Comparison of ENCODE assay signal across 1 cellular context in the genomic region with DNA sequence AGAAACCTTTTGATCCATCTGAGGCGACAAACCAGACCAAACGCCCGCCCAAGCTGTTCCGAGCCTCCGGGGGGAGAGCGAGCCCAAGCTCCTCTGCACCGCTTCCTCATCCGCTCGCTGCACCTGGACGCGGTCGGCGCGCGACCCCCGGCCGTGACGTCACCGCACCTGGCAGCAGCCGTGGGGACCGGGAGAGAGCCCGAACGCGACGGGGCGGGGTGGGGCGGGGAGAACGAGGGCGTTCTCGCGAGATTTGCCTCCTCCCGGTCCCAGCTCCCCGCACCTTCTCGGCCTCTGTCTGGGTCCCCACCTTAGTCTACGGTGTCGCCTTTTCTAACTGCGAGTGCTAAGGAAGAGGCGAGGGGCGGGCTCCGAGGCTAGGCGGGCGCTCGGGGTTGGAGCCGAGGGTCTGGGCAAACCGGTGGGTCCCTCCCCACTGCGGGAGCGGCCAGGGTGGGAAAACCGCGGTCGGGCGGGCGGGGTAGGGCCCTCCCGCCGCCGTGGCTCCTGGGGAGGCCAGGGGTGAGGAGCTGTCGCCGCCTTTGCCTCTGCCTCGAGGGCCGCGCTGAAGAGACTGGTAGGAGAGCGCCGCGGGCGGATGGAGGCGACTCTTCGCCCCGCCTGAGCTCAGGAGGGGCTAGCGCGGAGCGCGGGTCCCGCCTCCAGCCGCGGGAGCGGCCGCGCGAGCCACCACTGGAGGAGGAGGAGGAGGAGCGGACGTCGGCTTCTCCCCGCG.
TF ChIP-seq lines count a peak whose summit lies in the region.

A gene with protein sequence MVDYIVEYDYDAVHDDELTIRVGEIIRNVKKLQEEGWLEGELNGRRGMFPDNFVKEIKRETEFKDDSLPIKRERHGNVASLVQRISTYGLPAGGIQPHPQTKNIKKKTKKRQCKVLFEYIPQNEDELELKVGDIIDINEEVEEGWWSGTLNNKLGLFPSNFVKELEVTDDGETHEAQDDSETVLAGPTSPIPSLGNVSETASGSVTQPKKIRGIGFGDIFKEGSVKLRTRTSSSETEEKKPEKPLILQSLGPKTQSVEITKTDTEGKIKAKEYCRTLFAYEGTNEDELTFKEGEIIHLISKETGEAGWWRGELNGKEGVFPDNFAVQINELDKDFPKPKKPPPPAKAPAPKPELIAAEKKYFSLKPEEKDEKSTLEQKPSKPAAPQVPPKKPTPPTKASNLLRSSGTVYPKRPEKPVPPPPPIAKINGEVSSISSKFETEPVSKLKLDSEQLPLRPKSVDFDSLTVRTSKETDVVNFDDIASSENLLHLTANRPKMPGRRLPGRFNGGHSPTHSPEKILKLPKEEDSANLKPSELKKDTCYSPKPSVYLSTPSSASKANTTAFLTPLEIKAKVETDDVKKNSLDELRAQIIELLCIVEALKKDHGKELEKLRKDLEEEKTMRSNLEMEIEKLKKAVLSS (plus strand): TSS at position 293 of the 736 bp plus-strand sequence. CDS start 456 bp downstream, outside the sequence.

TF ChIP-seq in HepG2, 621 proteins besides CTCF, POLR2A, EP300 and RAD21 (continued from another document and continues in another):
- TF ChIP-seq, protein P1, sequence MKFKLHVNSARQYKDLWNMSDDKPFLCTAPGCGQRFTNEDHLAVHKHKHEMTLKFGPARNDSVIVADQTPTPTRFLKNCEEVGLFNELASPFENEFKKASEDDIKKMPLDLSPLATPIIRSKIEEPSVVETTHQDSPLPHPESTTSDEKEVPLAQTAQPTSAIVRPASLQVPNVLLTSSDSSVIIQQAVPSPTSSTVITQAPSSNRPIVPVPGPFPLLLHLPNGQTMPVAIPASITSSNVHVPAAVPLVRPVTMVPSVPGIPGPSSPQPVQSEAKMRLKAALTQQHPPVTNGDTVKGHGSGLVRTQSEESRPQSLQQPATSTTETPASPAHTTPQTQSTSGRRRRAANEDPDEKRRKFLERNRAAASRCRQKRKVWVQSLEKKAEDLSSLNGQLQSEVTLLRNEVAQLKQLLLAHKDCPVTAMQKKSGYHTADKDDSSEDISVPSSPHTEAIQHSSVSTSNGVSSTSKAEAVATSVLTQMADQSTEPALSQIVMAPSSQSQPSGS (CRISPR knock-in tag; IDR thresholded peaks at IDR 0.05): peak; percentile 97
- TF ChIP-seq, protein P2, sequence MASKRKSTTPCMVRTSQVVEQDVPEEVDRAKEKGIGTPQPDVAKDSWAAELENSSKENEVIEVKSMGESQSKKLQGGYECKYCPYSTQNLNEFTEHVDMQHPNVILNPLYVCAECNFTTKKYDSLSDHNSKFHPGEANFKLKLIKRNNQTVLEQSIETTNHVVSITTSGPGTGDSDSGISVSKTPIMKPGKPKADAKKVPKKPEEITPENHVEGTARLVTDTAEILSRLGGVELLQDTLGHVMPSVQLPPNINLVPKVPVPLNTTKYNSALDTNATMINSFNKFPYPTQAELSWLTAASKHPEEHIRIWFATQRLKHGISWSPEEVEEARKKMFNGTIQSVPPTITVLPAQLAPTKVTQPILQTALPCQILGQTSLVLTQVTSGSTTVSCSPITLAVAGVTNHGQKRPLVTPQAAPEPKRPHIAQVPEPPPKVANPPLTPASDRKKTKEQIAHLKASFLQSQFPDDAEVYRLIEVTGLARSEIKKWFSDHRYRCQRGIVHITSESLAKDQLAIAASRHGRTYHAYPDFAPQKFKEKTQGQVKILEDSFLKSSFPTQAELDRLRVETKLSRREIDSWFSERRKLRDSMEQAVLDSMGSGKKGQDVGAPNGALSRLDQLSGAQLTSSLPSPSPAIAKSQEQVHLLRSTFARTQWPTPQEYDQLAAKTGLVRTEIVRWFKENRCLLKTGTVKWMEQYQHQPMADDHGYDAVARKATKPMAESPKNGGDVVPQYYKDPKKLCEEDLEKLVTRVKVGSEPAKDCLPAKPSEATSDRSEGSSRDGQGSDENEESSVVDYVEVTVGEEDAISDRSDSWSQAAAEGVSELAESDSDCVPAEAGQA (IDR thresholded peaks at IDR 0.05; ENCODE audit: low read depth): peak; percentile 89
- TF ChIP-seq, protein P2 (CRISPR knock-in tag; IDR thresholded peaks at IDR 0.05; ENCODE audit: borderline replicate concordance): no peak
- TF ChIP-seq RFX1 (IDR thresholded peaks at IDR 0.05) (no peak), ZNF331 (CRISPR knock-in tag; IDR thresholded peaks at IDR 0.05) (peak; percentile 44), TOE1 (CRISPR knock-in tag; IDR thresholded peaks at IDR 0.05) (no peak), MEF2D (CRISPR knock-in tag; IDR thresholded peaks at IDR 0.05) (no peak), ZFP62 (CRISPR knock-in tag; IDR thresholded peaks at IDR 0.05) (no peak), SMAD9 (CRISPR knock-in tag; IDR thresholded peaks at IDR 0.05) (no peak), PHF8 (CRISPR knock-in tag; IDR thresholded peaks at IDR 0.05) (peak; percentile 99), TP53 (CRISPR knock-in tag; conservative IDR thresholded peaks at IDR 0.05) (0 out of 2 replicates have a peak, but pooled peaks have one; percentile 17), TOPORS (CRISPR knock-in tag; IDR thresholded peaks at IDR 0.05) (peak; percentile 79; the same call in 1 of the 2 replicates), JUNB (CRISPR knock-in tag; IDR thresholded peaks at IDR 0.05; ENCODE audit: borderline replicate concordance) (no peak), PLRG1 (conservative IDR thresholded peaks at IDR 0.05) (no peak), TAF15 (IDR thresholded peaks at IDR 0.05; ENCODE audit: low read depth, low read length, poor library complexity, severe bottlenecking) (no peak), MAF1 (CRISPR knock-in tag; IDR thresholded peaks at IDR 0.05; ENCODE audit: borderline replicate concordance) (peak; percentile 71; the same call in 1 of the 2 replicates), NFRKB (IDR thresholded peaks at IDR 0.05) (no peak), ZNF20 (CRISPR knock-in tag; IDR thresholded peaks at IDR 0.05) (peak; percentile 84), RBFOX2 (IDR thresholded peaks at IDR 0.05; ENCODE audit: low read depth, low read length) (peak; percentile 98), IRX3 (CRISPR knock-in tag; IDR thresholded peaks at IDR 0.05; ENCODE audit: borderline replicate concordance, low read depth) (peak; percentile 88), TARDBP (CRISPR knock-in tag; IDR thresholded peaks at IDR 0.05) (peak; percentile 86; the same call in 1 of the 2 replicates), HNRNPL (IDR thresholded peaks at IDR 0.05; ENCODE audit: low read depth, low read length) (peak; percentile 20; the same call in 1 of the 2 replicates), MEIS2 (CRISPR knock-in tag; IDR thresholded peaks at IDR 0.05) (peak; percentile 87), RBM22 (optimal IDR thresholded peaks at IDR 0.05; ENCODE audit: low read length) (no peak)
- TF ChIP-seq, protein P3, sequence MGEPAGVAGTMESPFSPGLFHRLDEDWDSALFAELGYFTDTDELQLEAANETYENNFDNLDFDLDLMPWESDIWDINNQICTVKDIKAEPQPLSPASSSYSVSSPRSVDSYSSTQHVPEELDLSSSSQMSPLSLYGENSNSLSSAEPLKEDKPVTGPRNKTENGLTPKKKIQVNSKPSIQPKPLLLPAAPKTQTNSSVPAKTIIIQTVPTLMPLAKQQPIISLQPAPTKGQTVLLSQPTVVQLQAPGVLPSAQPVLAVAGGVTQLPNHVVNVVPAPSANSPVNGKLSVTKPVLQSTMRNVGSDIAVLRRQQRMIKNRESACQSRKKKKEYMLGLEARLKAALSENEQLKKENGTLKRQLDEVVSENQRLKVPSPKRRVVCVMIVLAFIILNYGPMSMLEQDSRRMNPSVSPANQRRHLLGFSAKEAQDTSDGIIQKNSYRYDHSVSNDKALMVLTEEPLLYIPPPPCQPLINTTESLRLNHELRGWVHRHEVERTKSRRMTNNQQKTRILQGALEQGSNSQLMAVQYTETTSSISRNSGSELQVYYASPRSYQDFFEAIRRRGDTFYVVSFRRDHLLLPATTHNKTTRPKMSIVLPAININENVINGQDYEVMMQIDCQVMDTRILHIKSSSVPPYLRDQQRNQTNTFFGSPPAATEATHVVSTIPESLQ (CRISPR knock-in tag; conservative IDR thresholded peaks at IDR 0.05): no peak
- TF ChIP-seq, protein P4, sequence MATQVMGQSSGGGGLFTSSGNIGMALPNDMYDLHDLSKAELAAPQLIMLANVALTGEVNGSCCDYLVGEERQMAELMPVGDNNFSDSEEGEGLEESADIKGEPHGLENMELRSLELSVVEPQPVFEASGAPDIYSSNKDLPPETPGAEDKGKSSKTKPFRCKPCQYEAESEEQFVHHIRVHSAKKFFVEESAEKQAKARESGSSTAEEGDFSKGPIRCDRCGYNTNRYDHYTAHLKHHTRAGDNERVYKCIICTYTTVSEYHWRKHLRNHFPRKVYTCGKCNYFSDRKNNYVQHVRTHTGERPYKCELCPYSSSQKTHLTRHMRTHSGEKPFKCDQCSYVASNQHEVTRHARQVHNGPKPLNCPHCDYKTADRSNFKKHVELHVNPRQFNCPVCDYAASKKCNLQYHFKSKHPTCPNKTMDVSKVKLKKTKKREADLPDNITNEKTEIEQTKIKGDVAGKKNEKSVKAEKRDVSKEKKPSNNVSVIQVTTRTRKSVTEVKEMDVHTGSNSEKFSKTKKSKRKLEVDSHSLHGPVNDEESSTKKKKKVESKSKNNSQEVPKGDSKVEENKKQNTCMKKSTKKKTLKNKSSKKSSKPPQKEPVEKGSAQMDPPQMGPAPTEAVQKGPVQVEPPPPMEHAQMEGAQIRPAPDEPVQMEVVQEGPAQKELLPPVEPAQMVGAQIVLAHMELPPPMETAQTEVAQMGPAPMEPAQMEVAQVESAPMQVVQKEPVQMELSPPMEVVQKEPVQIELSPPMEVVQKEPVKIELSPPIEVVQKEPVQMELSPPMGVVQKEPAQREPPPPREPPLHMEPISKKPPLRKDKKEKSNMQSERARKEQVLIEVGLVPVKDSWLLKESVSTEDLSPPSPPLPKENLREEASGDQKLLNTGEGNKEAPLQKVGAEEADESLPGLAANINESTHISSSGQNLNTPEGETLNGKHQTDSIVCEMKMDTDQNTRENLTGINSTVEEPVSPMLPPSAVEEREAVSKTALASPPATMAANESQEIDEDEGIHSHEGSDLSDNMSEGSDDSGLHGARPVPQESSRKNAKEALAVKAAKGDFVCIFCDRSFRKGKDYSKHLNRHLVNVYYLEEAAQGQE (IDR thresholded peaks at IDR 0.05; ENCODE audit: borderline replicate concordance in 1 of 2, low read depth in 1 of 2, low read length in 2 of 2): no peak; a peak in 1 of 4 replicates
- TF ChIP-seq, protein P5, sequence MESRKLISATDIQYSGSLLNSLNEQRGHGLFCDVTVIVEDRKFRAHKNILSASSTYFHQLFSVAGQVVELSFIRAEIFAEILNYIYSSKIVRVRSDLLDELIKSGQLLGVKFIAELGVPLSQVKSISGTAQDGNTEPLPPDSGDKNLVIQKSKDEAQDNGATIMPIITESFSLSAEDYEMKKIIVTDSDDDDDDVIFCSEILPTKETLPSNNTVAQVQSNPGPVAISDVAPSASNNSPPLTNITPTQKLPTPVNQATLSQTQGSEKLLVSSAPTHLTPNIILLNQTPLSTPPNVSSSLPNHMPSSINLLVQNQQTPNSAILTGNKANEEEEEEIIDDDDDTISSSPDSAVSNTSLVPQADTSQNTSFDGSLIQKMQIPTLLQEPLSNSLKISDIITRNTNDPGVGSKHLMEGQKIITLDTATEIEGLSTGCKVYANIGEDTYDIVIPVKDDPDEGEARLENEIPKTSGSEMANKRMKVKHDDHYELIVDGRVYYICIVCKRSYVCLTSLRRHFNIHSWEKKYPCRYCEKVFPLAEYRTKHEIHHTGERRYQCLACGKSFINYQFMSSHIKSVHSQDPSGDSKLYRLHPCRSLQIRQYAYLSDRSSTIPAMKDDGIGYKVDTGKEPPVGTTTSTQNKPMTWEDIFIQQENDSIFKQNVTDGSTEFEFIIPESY (CRISPR knock-in tag; IDR thresholded peaks at IDR 0.05): peak; percentile 42
- TF ChIP-seq, protein P6, sequence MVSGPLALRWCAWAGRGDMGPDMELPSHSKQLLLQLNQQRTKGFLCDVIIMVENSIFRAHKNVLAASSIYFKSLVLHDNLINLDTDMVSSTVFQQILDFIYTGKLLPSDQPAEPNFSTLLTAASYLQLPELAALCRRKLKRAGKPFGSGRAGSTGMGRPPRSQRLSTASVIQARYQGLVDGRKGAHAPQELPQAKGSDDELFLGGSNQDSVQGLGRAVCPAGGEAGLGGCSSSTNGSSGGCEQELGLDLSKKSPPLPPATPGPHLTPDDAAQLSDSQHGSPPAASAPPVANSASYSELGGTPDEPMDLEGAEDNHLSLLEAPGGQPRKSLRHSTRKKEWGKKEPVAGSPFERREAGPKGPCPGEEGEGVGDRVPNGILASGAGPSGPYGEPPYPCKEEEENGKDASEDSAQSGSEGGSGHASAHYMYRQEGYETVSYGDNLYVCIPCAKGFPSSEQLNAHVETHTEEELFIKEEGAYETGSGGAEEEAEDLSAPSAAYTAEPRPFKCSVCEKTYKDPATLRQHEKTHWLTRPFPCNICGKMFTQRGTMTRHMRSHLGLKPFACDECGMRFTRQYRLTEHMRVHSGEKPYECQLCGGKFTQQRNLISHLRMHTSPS (CRISPR knock-in tag; IDR thresholded peaks at IDR 0.05; ENCODE audit: low read depth): no peak
- TF ChIP-seq, protein P7, sequence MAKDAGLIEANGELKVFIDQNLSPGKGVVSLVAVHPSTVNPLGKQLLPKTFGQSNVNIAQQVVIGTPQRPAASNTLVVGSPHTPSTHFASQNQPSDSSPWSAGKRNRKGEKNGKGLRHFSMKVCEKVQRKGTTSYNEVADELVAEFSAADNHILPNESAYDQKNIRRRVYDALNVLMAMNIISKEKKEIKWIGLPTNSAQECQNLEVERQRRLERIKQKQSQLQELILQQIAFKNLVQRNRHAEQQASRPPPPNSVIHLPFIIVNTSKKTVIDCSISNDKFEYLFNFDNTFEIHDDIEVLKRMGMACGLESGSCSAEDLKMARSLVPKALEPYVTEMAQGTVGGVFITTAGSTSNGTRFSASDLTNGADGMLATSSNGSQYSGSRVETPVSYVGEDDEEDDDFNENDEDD (CRISPR knock-in tag; IDR thresholded peaks at IDR 0.05; ENCODE audit: borderline replicate concordance): peak; percentile 54; the same call in 1 of the 2 replicates
